ENCODE assay signal across 28 cellular contexts in the genomic region with DNA sequence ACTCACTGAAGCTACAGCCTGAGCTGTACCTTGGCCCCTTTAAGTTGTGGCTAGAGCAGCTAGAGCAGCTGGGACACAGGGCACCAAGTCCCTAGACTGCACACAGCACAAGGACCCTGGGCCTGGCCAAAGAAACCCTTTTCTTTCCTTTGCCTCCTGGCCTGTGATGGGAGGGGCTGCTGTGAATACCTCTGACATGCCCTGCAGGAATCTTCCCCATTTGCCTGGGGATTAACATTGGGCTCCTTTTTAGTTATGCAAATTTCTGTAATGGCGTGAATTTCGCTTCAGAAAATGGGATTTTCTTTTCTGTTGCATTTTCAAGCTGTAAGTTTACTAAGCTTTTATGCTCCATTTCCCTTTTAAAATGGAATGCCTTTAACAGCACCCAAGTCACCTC.
"Had no signal": no experiment of that assay in that cellular context is flagged by ENCODE, and none has a peak within 500 bp of the region (broad histone marks: within the 10 kb centered on the region; RNA-seq: fewer than 3 reads in every experiment).

No MANE protein-coding gene starts in this region.

- H3K4me3 ChIP-seq: hepatocyte, left lung, lower lobe of right lung, neural progenitor cell, ovary, right atrium auricular region, right lobe of liver, smooth muscle cell, tibial nerve, upper lobe of left lung, vagina had no signal

- H3K27me3 Mint-ChIP-seq: progenitor cell of endocrine pancreas; stimulated activated memory B cell treated with anti-CD40 and anti-IgM and Interleukin-4, amounts not matched to agents 10 μg/mL and 1 μg/mL and 100 μg/mL, for 72 hours; stimulated activated naive CD8-positive, alpha-beta T cell treated with anti-CD3 and anti-CD28 coated beads, Interleukin-15, amount 100 ng/mL, for 72 hours had no signal

- FAIRE-seq: kidney had no signal

- H3K36me3 Mint-ChIP-seq: natural killer cell; stimulated activated memory B cell treated with anti-CD40 and anti-IgM and Interleukin-4, amounts not matched to agents 10 μg/mL and 1 μg/mL and 100 μg/mL, for 72 hours had no signal

- DNase-seq: kidney; left colon; left lung; lower lobe of right lung; mammary epithelial cell; mesenchymal stem cell; naive B cell; natural killer cell; nephron progenitor cell; ovary; right lobe of liver; stimulated activated CD4-positive, alpha-beta T cell treated with anti-CD3 and anti-CD28 coated beads, Interleukin-1b, Interleukin-23, amount 100 ng/mL, for 48 hours; stimulated activated CD4-positive, alpha-beta T cell treated with anti-CD3 and anti-CD28 coated beads, Interleukin-2, amount 100 ng/mL, for 48 hours; stimulated activated CD4-positive, alpha-beta T cell treated with anti-CD3 and anti-CD28 coated beads, Interleukin-4, amount 100 ng/mL, for 4 hours; stimulated activated CD8-positive, alpha-beta memory T cell treated with anti-CD3 and anti-CD28 coated beads, Interleukin-4, amount 100 ng/mL, for 48 hours; stimulated activated naive CD4-positive, alpha-beta T cell treated with Interleukin-2 at 50 U/mL for 16 hours; stimulated activated naive CD8-positive, alpha-beta T cell treated with anti-CD3 and anti-CD28 coated beads, Interleukin-15, amount 100 ng/mL, for 72 hours; substantia nigra; upper lobe of left lung had no signal

- H3K4me3 Mint-ChIP-seq: mesothelial cell of epicardium; naive B cell; natural killer cell; nephron progenitor cell; neural progenitor cell; stimulated activated memory B cell treated with anti-CD40 and anti-IgM and Interleukin-4, amounts not matched to agents 10 μg/mL and 1 μg/mL and 100 μg/mL, for 72 hours; stimulated activated naive CD8-positive, alpha-beta T cell treated with anti-CD3 and anti-CD28 coated beads, Interleukin-15, amount 100 ng/mL, for 72 hours had no signal

- H3K27ac ChIP-seq: hepatocyte, left lung, lower lobe of right lung, neural progenitor cell, ovary, right atrium auricular region, right lobe of liver, tibial nerve, upper lobe of left lung, vagina had no signal

- H3K27ac Mint-ChIP-seq: mesothelial cell of epicardium; naive B cell; natural killer cell; nephron progenitor cell; neural progenitor cell; progenitor cell of endocrine pancreas; stimulated activated memory B cell treated with anti-CD40 and anti-IgM and Interleukin-4, amounts not matched to agents 10 μg/mL and 1 μg/mL and 100 μg/mL, for 72 hours; stimulated activated naive CD8-positive, alpha-beta T cell treated with anti-CD3 and anti-CD28 coated beads, Interleukin-15, amount 100 ng/mL, for 72 hours had no signal

- H3K36me3 ChIP-seq: left lung, lower lobe of right lung, neural progenitor cell, ovary, right atrium auricular region, right lobe of liver, tibial nerve, upper lobe of left lung, vagina had no signal

- H3K4me1 ChIP-seq: left lung, lower lobe of right lung, neural progenitor cell, right atrium auricular region, right lobe of liver, tibial nerve, upper lobe of left lung, vagina had no signal

- H2AFZ ChIP-seq: hepatocyte, neural progenitor cell had no signal

- H3K4me2 ChIP-seq: hepatocyte, neural progenitor cell, smooth muscle cell had no signal

- H3K9ac ChIP-seq: neural progenitor cell had no signal

- H3K27me3 ChIP-seq: hepatocyte, left lung, neural progenitor cell, ovary, right atrium auricular region, right lobe of liver, tibial nerve, upper lobe of left lung, vagina had no signal

- H3K9me3 ChIP-seq: vagina had no signal

- H3K4me1 Mint-ChIP-seq: mesothelial cell of epicardium; naive B cell; natural killer cell; nephron progenitor cell; neural progenitor cell; stimulated activated memory B cell treated with anti-CD40 and anti-IgM and Interleukin-4, amounts not matched to agents 10 μg/mL and 1 μg/mL and 100 μg/mL, for 72 hours; stimulated activated naive CD8-positive, alpha-beta T cell treated with anti-CD3 and anti-CD28 coated beads, Interleukin-15, amount 100 ng/mL, for 72 hours had no signal
